2 cellular contexts compared by ENCODE assay signal in the genomic region with DNA sequence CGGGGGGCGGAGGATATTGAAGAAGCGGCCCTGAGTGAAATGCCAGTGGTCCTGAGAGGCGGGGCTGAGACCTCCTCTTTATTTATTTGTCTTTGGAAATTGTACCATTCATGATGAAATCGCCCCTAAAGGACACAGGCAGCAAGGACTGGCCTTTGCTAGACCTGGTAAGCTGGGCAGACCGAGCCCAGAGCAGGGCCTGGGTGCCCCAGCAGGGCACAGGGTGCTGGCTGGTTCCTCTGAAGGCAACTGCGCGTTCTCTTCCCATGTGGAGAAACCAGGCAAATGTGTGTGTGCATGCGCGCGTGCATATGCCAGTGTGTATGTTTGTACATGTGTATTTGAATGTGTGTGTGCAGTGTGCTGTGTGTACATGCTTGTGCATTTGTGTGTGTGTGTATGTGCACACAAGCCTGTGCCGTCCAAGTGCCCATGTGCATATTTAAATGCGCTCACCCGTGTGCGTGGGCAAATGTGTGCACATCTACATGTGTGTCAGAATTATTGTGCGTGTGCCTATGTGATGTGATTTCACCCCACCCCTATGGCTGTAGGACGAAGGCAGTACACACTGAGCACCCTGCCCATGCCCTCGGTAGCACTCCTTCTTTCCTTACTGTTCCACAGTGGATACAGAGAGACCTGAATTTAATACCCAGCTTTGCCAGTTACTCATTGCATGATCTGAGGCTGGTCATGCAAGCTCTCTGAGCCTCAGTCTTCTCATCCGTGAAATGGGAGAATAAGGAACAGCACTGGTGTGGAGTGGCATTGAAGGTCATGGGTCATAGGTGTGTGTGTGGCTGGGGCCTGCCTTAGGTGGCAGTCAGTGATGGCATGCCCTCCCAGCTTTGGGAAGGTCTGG.
TF ChIP-seq lines count a peak whose summit lies in the region.

No MANE protein-coding gene starts in this region.

TF ChIP-seq in IMR-90, 13 proteins besides CTCF, POLR2A, EP300 and RAD21:
- TF ChIP-seq BHLHE40 (IDR thresholded peaks at IDR 0.05; ENCODE audit: low read depth, low read length) (no peak), CEBPB (IDR thresholded peaks at IDR 0.05; ENCODE audit: low read depth, low read length) (no peak), USF2 (IDR thresholded peaks at IDR 0.05; ENCODE audit: low read depth, low read length) (no peak), FOS (IDR thresholded peaks at IDR 0.05; ENCODE audit: low read depth, low read length) (no peak), MAZ (IDR thresholded peaks at IDR 0.05; ENCODE audit: borderline replicate concordance, low read depth, low read length) (no peak), MAFK (IDR thresholded peaks at IDR 0.05; ENCODE audit: low read depth, low read length) (no peak), CHD1 (IDR thresholded peaks at IDR 0.05; ENCODE audit: low read depth, low read length) (no peak), RFX5 (IDR thresholded peaks at IDR 0.05; ENCODE audit: low read depth, low read length) (no peak), NFE2L2 (IDR thresholded peaks at IDR 0.05; ENCODE audit: low read depth, low read length) (no peak), SMC3 (IDR thresholded peaks at IDR 0.05; ENCODE audit: low read depth, low read length) (no peak)
TF ChIP-seq in IMR-90: peak in this region for 0.

TF ChIP-seq in H1, 55 proteins besides CTCF, POLR2A, EP300 and RAD21:
- TF ChIP-seq KDM5A (IDR thresholded peaks at IDR 0.05; ENCODE audit: low read length) (no peak), KDM1A (IDR thresholded peaks at IDR 0.05; ENCODE audit: borderline replicate concordance, low read length) (no peak), SRF (IDR thresholded peaks at IDR 0.05; ENCODE audit: low read depth, low read length) (no peak), GTF2F1 (IDR thresholded peaks at IDR 0.05; ENCODE audit: borderline replicate concordance, low read depth, low read length) (no peak)
